1 cellular context compared by ENCODE assay signal in the genomic region with DNA sequence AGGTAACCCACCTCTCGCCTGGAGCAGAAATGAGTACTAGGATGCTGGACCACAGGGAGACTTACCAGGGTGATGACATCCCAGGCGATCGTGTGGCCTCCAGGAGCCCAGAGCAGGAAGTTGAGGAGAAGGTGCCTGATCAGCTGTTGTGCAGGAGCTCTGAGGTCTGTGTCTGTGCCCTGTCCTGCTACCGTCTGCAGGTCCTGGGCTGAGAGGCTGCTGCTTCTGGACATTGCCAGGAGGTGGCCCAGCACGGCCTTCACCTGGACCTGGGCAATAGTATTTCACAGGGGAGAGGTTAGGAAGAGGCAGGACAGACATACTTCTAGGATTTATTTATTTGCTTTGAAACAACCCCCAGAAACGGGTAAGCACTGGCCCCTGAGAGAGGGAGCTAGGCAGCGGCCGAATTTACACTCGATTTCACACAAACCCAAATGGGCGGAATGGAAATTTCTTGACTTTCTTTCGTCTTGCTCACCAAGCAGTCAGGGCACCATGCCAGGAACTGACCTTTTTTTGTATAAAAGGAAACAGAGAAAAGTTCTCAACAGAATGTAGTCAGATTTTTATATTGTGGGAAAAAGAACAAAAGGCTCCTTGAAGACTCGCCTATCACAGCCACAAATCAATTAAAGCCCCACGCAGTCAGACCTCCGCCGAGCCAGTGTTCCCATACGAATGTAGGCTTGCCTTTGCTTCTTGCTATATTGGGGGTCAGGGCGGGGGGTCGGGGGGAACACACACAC.
TF ChIP-seq lines count a peak whose summit lies in the region.

No MANE protein-coding gene starts in this region.

TF ChIP-seq in HEK293T, 16 proteins besides CTCF, POLR2A, EP300 and RAD21:
- TF ChIP-seq, protein P1, sequence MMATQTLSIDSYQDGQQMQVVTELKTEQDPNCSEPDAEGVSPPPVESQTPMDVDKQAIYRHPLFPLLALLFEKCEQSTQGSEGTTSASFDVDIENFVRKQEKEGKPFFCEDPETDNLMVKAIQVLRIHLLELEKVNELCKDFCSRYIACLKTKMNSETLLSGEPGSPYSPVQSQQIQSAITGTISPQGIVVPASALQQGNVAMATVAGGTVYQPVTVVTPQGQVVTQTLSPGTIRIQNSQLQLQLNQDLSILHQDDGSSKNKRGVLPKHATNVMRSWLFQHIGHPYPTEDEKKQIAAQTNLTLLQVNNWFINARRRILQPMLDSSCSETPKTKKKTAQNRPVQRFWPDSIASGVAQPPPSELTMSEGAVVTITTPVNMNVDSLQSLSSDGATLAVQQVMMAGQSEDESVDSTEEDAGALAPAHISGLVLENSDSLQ (IDR thresholded peaks at IDR 0.05), result no peak
- no peak for TF ChIP-seq FOXK2 (IDR thresholded peaks at IDR 0.05)
- TF ChIP-seq SP1 (IDR thresholded peaks at IDR 0.05), result no peak
- no peak for TF ChIP-seq ARNT (IDR thresholded peaks at IDR 0.05)
- no peak for TF ChIP-seq TARDBP (IDR thresholded peaks at IDR 0.05)
- no peak for TF ChIP-seq FOXM1 (IDR thresholded peaks at IDR 0.05; ENCODE audit: borderline replicate concordance)
- no peak for TF ChIP-seq NFRKB (IDR thresholded peaks at IDR 0.05)
- no peak for TF ChIP-seq ZNF384 (IDR thresholded peaks at IDR 0.05)
- no peak for TF ChIP-seq BHLHE40 (IDR thresholded peaks at IDR 0.05; ENCODE audit: borderline replicate concordance)
- no peak for TF ChIP-seq LEF1 (IDR thresholded peaks at IDR 0.05; ENCODE audit: borderline replicate concordance)
- no peak for TF ChIP-seq FOXA1 (IDR thresholded peaks at IDR 0.05)
- TF ChIP-seq ELF4 (IDR thresholded peaks at IDR 0.05), result no peak
- no peak for TF ChIP-seq CTBP1 (IDR thresholded peaks at IDR 0.05; ENCODE audit: borderline replicate concordance)
- no peak for TF ChIP-seq SUZ12 (IDR thresholded peaks at IDR 0.05)
- no peak for TF ChIP-seq L3MBTL2 (conservative IDR thresholded peaks at IDR 0.05)
